ENCODE assay signal across 17 cellular contexts in the genomic region with DNA sequence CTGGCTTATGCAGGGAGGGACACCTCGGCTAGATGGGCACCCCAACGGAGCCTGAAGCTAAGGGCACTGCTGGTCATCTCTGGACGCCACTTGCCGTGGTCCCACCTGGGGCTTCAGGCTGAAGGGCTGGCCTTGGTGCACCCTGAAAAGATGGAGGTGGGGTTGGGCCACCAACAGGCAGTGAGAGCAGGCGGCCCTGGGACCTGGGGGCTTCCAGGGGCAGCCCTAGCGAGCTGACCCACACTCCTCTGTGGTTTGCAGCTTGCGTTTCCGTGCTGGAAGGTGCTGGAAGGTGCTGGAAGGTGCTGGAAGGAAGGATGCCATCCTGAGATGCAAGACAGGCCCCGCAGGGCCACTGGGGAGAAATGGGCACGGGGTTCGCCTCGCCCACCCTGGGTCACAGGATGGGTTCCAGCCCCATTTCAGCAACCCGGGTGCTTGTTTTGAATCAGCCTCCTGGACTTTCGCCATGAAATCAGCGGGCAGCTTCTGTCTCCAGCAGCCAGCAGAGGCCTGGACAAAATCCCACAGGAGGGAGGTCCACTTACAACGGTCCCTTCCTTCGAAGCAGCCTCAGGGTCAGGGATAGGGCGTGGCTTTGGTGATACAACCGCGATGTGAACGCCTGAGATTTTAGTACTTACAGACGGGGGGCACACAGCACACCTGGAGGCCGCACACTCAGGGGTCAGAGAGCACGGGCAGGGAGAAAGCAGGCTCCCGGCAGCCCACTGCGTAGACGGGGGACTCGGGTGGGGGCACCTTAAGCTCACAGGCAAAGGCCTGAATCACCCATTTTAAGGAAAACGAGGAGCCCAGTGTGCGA.
DNase-seq lines count a peak whose midpoint lies in the region; ATAC-seq, FAIRE-seq and TF ChIP-seq lines count a peak whose summit lies in the region.
"Had no signal": no experiment of that assay in that cellular context is flagged by ENCODE, and none has a peak within 500 bp of the region (broad histone marks: within the 10 kb centered on the region; RNA-seq: fewer than 3 reads in every experiment).

No MANE protein-coding gene starts in this region.

- TF ChIP-seq CTCF in right atrium auricular region (IDR thresholded peaks at IDR 0.05) (no peak), kidney (IDR thresholded peaks at IDR 0.05; ENCODE audit: borderline replicate concordance, extremely low read depth, insufficient read depth) (no peak), progenitor cell of endocrine pancreas (IDR thresholded peaks at IDR 0.05; ENCODE audit: unreplicated experiment) (no peak)

- no peak overlapping the region for H3K27ac Mint-ChIP-seq in progenitor cell of endocrine pancreas
- no peak overlapping the region for H3K27ac Mint-ChIP-seq in activated T-helper 1 cell treated with anti-CD3 and anti-CD28 coated beads, Interleukin-12 subunit alpha, Interleukin-12 subunit beta, Interleukin-2, Interleukin-4 antibody, amounts not matched to agents 30 ng/mL and 10 ng/mL and 1 ng/mL, durations not matched to agents 14 hours and 24 hours and 36 hours
- no peak overlapping the region for H3K27ac Mint-ChIP-seq in stimulated activated naive CD8-positive, alpha-beta T cell treated with anti-CD3 and anti-CD28 coated beads, Interleukin-15, amount 100 ng/mL, for 72 hours

- no peaks in the 10 kb centered on the region for H3K9me3 ChIP-seq in right atrium auricular region
- no peaks in the 10 kb centered on the region for H3K9me3 ChIP-seq in kidney (ENCODE audit: control insufficient read depth in 1 of 2, low read length in 2 of 2)
- H3K9me3 ChIP-seq: Peyer's patch had no signal

- H3K4me3 Mint-ChIP-seq in progenitor cell of endocrine pancreas (ENCODE audit: low read depth) = no peak overlapping the region
- H3K4me3 Mint-ChIP-seq in activated T-helper 1 cell treated with anti-CD3 and anti-CD28 coated beads, Interleukin-12 subunit alpha, Interleukin-12 subunit beta, Interleukin-2, Interleukin-4 antibody, amounts not matched to agents 30 ng/mL and 10 ng/mL and 1 ng/mL, durations not matched to agents 14 hours and 24 hours and 36 hours = no peak overlapping the region
- no peak overlapping the region for H3K4me3 Mint-ChIP-seq in stimulated activated naive CD8-positive, alpha-beta T cell treated with anti-CD3 and anti-CD28 coated beads, Interleukin-15, amount 100 ng/mL, for 72 hours

- H3K36me3 Mint-ChIP-seq in progenitor cell of endocrine pancreas (ENCODE audit: insufficient read depth) = no peaks in the 10 kb centered on the region
- H3K36me3 Mint-ChIP-seq in activated T-helper 1 cell treated with anti-CD3 and anti-CD28 coated beads, Interleukin-12 subunit alpha, Interleukin-12 subunit beta, Interleukin-2, Interleukin-4 antibody, amounts not matched to agents 30 ng/mL and 10 ng/mL and 1 ng/mL, durations not matched to agents 14 hours and 24 hours and 36 hours (ENCODE audit: low read depth) = no peaks in the 10 kb centered on the region

- H3K36me3 ChIP-seq in right atrium auricular region (no peaks in the 10 kb centered on the region), kidney (ENCODE audit: control insufficient read depth in 1 of 2, insufficient read depth in 2 of 2, low read length in 2 of 2) (no peaks in the 10 kb centered on the region)
- H3K36me3 ChIP-seq: Peyer's patch had no signal

- no peaks in the 10 kb centered on the region for H3K27me3 ChIP-seq in right atrium auricular region
- H3K27me3 ChIP-seq: Peyer's patch had no signal

- DNase-seq in right atrium auricular region (ENCODE audit: low spot score) (peak; percentile 50), left cardiac atrium (no peak), kidney (peak; percentile 67), progenitor cell of endocrine pancreas (ENCODE audit: low spot score, unreplicated experiment) (peak; percentile 6), substantia nigra (lab: John Stamatoyannopoulos, UW) (no peak)
- no peak for DNase-seq in activated T-helper 1 cell treated with anti-CD3 and anti-CD28 coated beads, Interleukin-12 subunit alpha, Interleukin-12 subunit beta, Interleukin-2, Interleukin-4 antibody, amounts not matched to agents 30 ng/mL and 10 ng/mL and 1 ng/mL, durations not matched to agents 14 hours and 24 hours and 36 hours (ENCODE audit: low spot score)
- DNase-seq in stimulated activated naive CD8-positive, alpha-beta T cell treated with anti-CD3 and anti-CD28 coated beads, Interleukin-15, amount 100 ng/mL, for 72 hours = no peak
- DNase-seq: DMS79 treated with DMSO at 0.1 percent for 48 hours; NCI-H1092 treated with DMSO at 0.1 percent for 48 hours; NCI-H146; NCI-H2029 treated with DMSO at 0.1 percent for 48 hours; NCI-H2171 treated with DMSO at 0.1 percent for 48 hours; NCI-H446 treated with DMSO at 0.1 percent for 48 hours; NK-92 treated with Interleukin-12 subunit alpha and Interleukin-12 subunit beta, amount 100 ng/mL, for 24 hours had no signal

- ATAC-seq in left cardiac atrium = no peak
- no peak for ATAC-seq in stimulated activated naive CD8-positive, alpha-beta T cell treated with anti-CD3 and anti-CD28 coated beads, Interleukin-15, amount 100 ng/mL, for 72 hours
- ATAC-seq: K562 had no signal

- no peak for FAIRE-seq in kidney (lab: Jason Lieb, UNC)
- FAIRE-seq: K562 had no signal

- no peak overlapping the region for H3K9ac ChIP-seq in kidney (ENCODE audit: low read length in 2 of 2)

- H3K4me3 ChIP-seq in right atrium auricular region = no peak overlapping the region
- H3K4me3 ChIP-seq in kidney (ENCODE audit: low read length in 2 of 2) = no peak overlapping the region
- H3K4me3 ChIP-seq: K562, Peyer's patch had no signal

- no peaks in the 10 kb centered on the region for H3K4me1 ChIP-seq in right atrium auricular region
- peaks cover 0 to 2% of the 10 kb centered on the region in 2 donors for H3K4me1 ChIP-seq in kidney (ENCODE audit: control insufficient read depth in 1 of 2, insufficient read depth in 1 of 2, low read depth in 1 of 2, low read length in 2 of 2)
- H3K4me1 ChIP-seq: Peyer's patch had no signal

- intact Hi-C loops in left cardiac atrium (cut with DNase I) (no loop called here), kidney (cut with DNase I) (no loop called here)
- intact Hi-C loops in activated T-helper 1 cell treated with anti-CD3 and anti-CD28 coated beads, Interleukin-12 subunit alpha, Interleukin-12 subunit beta, Interleukin-2, Interleukin-4 antibody, amounts not matched to agents 30 ng/mL and 10 ng/mL and 1 ng/mL, durations not matched to agents 14 hours and 24 hours and 36 hours (cut with micrococcal nuclease) = no loop called here

- H3K4me1 Mint-ChIP-seq in progenitor cell of endocrine pancreas (ENCODE audit: low read depth) = peaks cover 5% of the 10 kb centered on the region
- no peaks in the 10 kb centered on the region for H3K4me1 Mint-ChIP-seq in activated T-helper 1 cell treated with anti-CD3 and anti-CD28 coated beads, Interleukin-12 subunit alpha, Interleukin-12 subunit beta, Interleukin-2, Interleukin-4 antibody, amounts not matched to agents 30 ng/mL and 10 ng/mL and 1 ng/mL, durations not matched to agents 14 hours and 24 hours and 36 hours (ENCODE audit: low read depth)
- no peaks in the 10 kb centered on the region for H3K4me1 Mint-ChIP-seq in stimulated activated naive CD8-positive, alpha-beta T cell treated with anti-CD3 and anti-CD28 coated beads, Interleukin-15, amount 100 ng/mL, for 72 hours

- peaks cover 81% of the 10 kb centered on the region for H3K27me3 Mint-ChIP-seq in progenitor cell of endocrine pancreas
- peaks cover 7% of the 10 kb centered on the region for H3K27me3 Mint-ChIP-seq in activated T-helper 1 cell treated with anti-CD3 and anti-CD28 coated beads, Interleukin-12 subunit alpha, Interleukin-12 subunit beta, Interleukin-2, Interleukin-4 antibody, amounts not matched to agents 30 ng/mL and 10 ng/mL and 1 ng/mL, durations not matched to agents 14 hours and 24 hours and 36 hours (ENCODE audit: insufficient read depth)
- peaks cover 27% of the 10 kb centered on the region for H3K27me3 Mint-ChIP-seq in stimulated activated naive CD8-positive, alpha-beta T cell treated with anti-CD3 and anti-CD28 coated beads, Interleukin-15, amount 100 ng/mL, for 72 hours

- no peaks in the 10 kb centered on the region for H3K9me3 Mint-ChIP-seq in progenitor cell of endocrine pancreas (ENCODE audit: low read depth)
- H3K9me3 Mint-ChIP-seq in activated T-helper 1 cell treated with anti-CD3 and anti-CD28 coated beads, Interleukin-12 subunit alpha, Interleukin-12 subunit beta, Interleukin-2, Interleukin-4 antibody, amounts not matched to agents 30 ng/mL and 10 ng/mL and 1 ng/mL, durations not matched to agents 14 hours and 24 hours and 36 hours = no peaks in the 10 kb centered on the region
- no peaks in the 10 kb centered on the region for H3K9me3 Mint-ChIP-seq in stimulated activated naive CD8-positive, alpha-beta T cell treated with anti-CD3 and anti-CD28 coated beads, Interleukin-15, amount 100 ng/mL, for 72 hours

- no peak overlapping the region for H3K27ac ChIP-seq in right atrium auricular region
- no peak overlapping the region for H3K27ac ChIP-seq in kidney (ENCODE audit: low read depth in 2 of 2, low read length in 2 of 2)
- H3K27ac ChIP-seq in substantia nigra (ENCODE audit: low read depth, low read length, poor library complexity, severe bottlenecking) = no peak overlapping the region
- H3K27ac ChIP-seq: C4-2B, Peyer's patch had no signal

Comparison
In these comparisons a context has a peak if more than half of its experiments do, and no peak if none do; other contexts are left out.
1. DNase-seq: peak in right atrium auricular region (single experiment), kidney (single experiment) and progenitor cell of endocrine pancreas (single experiment); none in left cardiac atrium (single experiment), substantia nigra (0 of 49), activated T-helper 1 cell treated with anti-CD3 and anti-CD28 coated beads, Interleukin-12 subunit alpha, Interleukin-12 subunit beta, Interleukin-2, Interleukin-4 antibody, amounts not matched to agents 30 ng/mL and 10 ng/mL and 1 ng/mL, durations not matched to agents 14 hours and 24 hours and 36 hours (single experiment) and stimulated activated naive CD8-positive, alpha-beta T cell treated with anti-CD3 and anti-CD28 coated beads, Interleukin-15, amount 100 ng/mL, for 72 hours (0 of 2).